Comparison of ENCODE assay signal across 11 cellular contexts in the genomic region with DNA sequence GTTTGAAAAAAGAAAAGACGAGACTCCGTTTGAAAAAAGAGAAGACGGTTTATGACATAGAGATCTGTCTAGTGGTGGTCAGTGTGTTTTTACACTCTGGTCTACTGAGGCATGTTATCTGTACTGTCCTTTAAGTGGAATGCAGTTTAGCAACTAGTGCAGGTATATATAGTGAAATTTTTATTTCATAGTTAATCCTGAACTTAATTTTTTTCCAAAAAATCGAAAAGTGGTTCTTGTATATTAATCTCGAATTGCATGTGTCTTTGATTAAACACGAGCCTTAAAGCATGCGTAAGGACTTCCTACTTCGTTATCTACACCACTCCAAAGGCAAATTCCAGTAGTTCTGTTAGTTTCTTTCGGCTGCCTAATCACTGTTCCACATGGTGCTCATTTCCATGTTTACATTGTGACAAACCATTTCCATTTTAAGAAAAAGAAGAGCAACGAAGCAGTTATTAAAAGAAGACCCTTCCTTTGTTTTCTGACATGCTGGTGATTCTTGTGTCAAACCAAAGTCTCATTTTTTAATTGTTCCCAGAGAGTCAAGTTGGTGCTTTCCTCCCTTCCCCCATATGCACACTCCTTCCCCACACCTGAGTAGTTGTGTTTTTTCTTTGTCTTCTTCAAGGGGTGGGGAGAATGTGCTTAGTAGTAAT. TPM values are rescaled to one million over a fixed set of nuclear protein-coding genes. Genes with fewer than 3 reads are reported as not detected.
DNase-seq lines count a peak whose midpoint lies in the region; ATAC-seq and TF ChIP-seq lines count a peak whose summit lies in the region.
"Had no signal": no experiment of that assay in that cellular context is flagged by ENCODE, and none has a peak within 500 bp of the region (broad histone marks: within the 10 kb centered on the region; RNA-seq: fewer than 3 reads in every experiment).

No MANE protein-coding gene starts in this region.

- H3K36me3 ChIP-seq in esophagus (ENCODE audit: control insufficient read depth in 2 of 2, insufficient read depth in 2 of 2, low read length in 1 of 2) (peaks cover 0 to 2% of the 10 kb centered on the region in 2 donors), psoas muscle (ENCODE audit: insufficient read depth in 1 of 2, low read depth in 1 of 2) (no peaks in the 10 kb centered on the region)

- H3K27me3 ChIP-seq in esophagus (ENCODE audit: control insufficient read depth in 1 of 2, insufficient read depth in 2 of 2, low read length in 2 of 2) (no peaks in the 10 kb centered on the region), psoas muscle (ENCODE audit: insufficient read depth in 3 of 3, low read length in 2 of 3) (no peaks in the 10 kb centered on the region)

- H3K27ac Mint-ChIP-seq in T-cell = peak overlapping the region; percentile 36 to 97

- H3K9me3 ChIP-seq in esophagus (ENCODE audit: control insufficient read depth in 2 of 2, insufficient read depth in 1 of 2, low read depth in 1 of 2, low read length in 1 of 2) = no peaks in the 10 kb centered on the region
- H3K9me3 ChIP-seq in psoas muscle = no peaks in the 10 kb centered on the region

- H3K4me3 Mint-ChIP-seq in T-cell = peak overlapping the region; percentile 93 to 97 (median 94)

- CTCF ChIA-PET in T-cell (lab: Charles Lee) = interaction anchor here in 1 of 2 donors (0.7 kb wide), 1 partner anchor 38 kb away, joined by 4 read pairs; no protein-coding TSS in a partner anchor

- intact Hi-C loops in psoas muscle (cut with DNase I) = loop anchor here in 1 of 2 donors (10.0 kb wide), 1 partner anchor 49 kb away; no protein-coding TSS in a partner anchor

- no peaks in the 10 kb centered on the region for H3K9me3 Mint-ChIP-seq in T-cell

- H3K27ac ChIP-seq in esophagus (ENCODE audit: low read depth in 2 of 2, low read length in 1 of 2) (no peak overlapping the region), psoas muscle (peak overlapping the region; percentile 93)
- H3K27ac ChIP-seq: parathyroid adenoma had no signal

- peaks cover 7% of the 10 kb centered on the region for H3K36me3 Mint-ChIP-seq in T-cell

- DNase-seq in DMS53 (lab: John Stamatoyannopoulos, UW) (peak; percentile 5), DMS53 treated with DMSO at 0.1 percent for 48 hours (lab: John Stamatoyannopoulos, UW; ENCODE audit: unreplicated experiment) (no peak), T-cell (no peak), psoas muscle (no peak), DMS114 treated with DMSO at 0.1 percent for 48 hours (lab: John Stamatoyannopoulos, UW; ENCODE audit: unreplicated experiment) (no peak), kidney tubule cell (ENCODE audit: low spot score) (no peak)
- DNase-seq in activated CD8-positive, alpha-beta memory T cell treated with anti-CD3 and anti-CD28 coated beads, Interleukin-2, amount 50 U/mL, for 48 hours = no peak
- DNase-seq: activated CD4-positive, alpha-beta T cell treated with anti-CD3 and anti-CD28 coated beads for 48 hours; NCI-H2171 treated with DMSO at 0.1 percent for 48 hours had no signal

- H3K4me1 Mint-ChIP-seq in T-cell = peaks cover 51 to 57% (median 52%) of the 10 kb centered on the region in 3 donors

- 63 to 72% methylated on average over 10 of the region's 10 CpGs for WGBS in esophagus, 2 donors
- WGBS in psoas muscle, 3 donors = 65 to 72% (median 71%) methylated on average over 10 of the region's 10 CpGs

- ATAC-seq in T-cell (replicated peaks in 1 of 4) (no peak), psoas muscle (no peak)

- POLR2A ChIA-PET in T-cell (lab: Charles Lee) = interaction anchor here in 1 of 2 donors (0.7 kb wide), 1 partner anchor 64 kb away, joined by 6 read pairs; no protein-coding TSS in a partner anchor

- no peaks in the 10 kb centered on the region for H3K27me3 Mint-ChIP-seq in T-cell

- H3K4me1 ChIP-seq in esophagus (ENCODE audit: control insufficient read depth in 2 of 2, insufficient read depth in 2 of 2, low read length in 1 of 2) = peaks cover 0 to 4% of the 10 kb centered on the region in 2 donors
- H3K4me1 ChIP-seq in psoas muscle = peaks cover 19% of the 10 kb centered on the region
- H3K4me1 ChIP-seq: parathyroid adenoma had no signal

- peak overlapping the region; percentile 22 to 80 for H3K4me3 ChIP-seq in esophagus (ENCODE audit: low read depth in 1 of 2, low read length in 2 of 2)
- peak overlapping the region; percentile 92 for H3K4me3 ChIP-seq in psoas muscle

- TF ChIP-seq CTCF in psoas muscle (IDR thresholded peaks at IDR 0.05) = no peak

RNA-seq across cellular contexts. Expression of gene SNX9, which starts 2.3 kb away (rescaled TPM):
- total RNA-seq in T-cell = 10 to 100 TPM; 20.5 to 25.9 (median 23.7) TPM
- polyA plus RNA-seq in esophagus = 10 to 100 TPM; 27.8 to 78.0 TPM
- total RNA-seq in psoas muscle = 10 to 100 TPM; 23.4 to 30.7 (median 29.4) TPM
- 10 to 100 TPM; 18.4 to 26.5 (median 18.9) TPM for polyA plus RNA-seq in psoas muscle
